In genomic region chr1:229557913-229558414, GRCh38 we compare ENCODE assay signal across 8 cellular contexts. TPM values are rescaled to one million over a fixed set of nuclear protein-coding genes. Genes with fewer than 3 reads are reported as not detected.
A peak's percentile ranks its signal among the peaks of the same experiment; 100 is the strongest.
DNase-seq lines count a peak whose midpoint lies in the region; ATAC-seq, FAIRE-seq and TF ChIP-seq lines count a peak whose summit lies in the region.

No MANE protein-coding gene starts in this region.

- ATAC-seq in CD4-positive, CD25-positive, alpha-beta regulatory T cell (ENCODE audit: low read depth in 2 of 2), result peak; percentile 4 to 5
- ATAC-seq in GM19324 (IDR thresholded peaks at IDR 0.05; ENCODE audit: low FRiP score, unreplicated experiment) (peak; percentile 39), HG03354 (IDR thresholded peaks at IDR 0.05; ENCODE audit: poor library complexity, severe bottlenecking, unreplicated experiment) (peak; percentile 34), GM12878 (peak; percentile 27), gastrocnemius medialis (peak; percentile 55 to 59)

- CTCF ChIA-PET in GM12878 (lab: Yijun Ruan, JAX), result interaction anchor here (0.8 to 2.6 kb wide), 15 partner anchors 9 to 103 kb away, joined by 3 to 22 read pairs (median 4); partner anchors contain the start of genes NUP133, TAF5L and URB2

- H3K9ac ChIP-seq in GM12878 (ENCODE audit: control insufficient read depth, insufficient read depth, low read length) (peak overlapping the region; percentile 70), iPS-15b (ENCODE audit: low read depth, low read length) (no peak overlapping the region)

- H2AFZ ChIP-seq in GM12878 (ENCODE audit: control insufficient read depth, low read depth, low read length), result peak overlapping the region; percentile 18

- no peaks in the 10 kb centered on the region for H3K36me3 Mint-ChIP-seq in CD4-positive, CD25-positive, alpha-beta regulatory T cell

- H3K27ac ChIP-seq in CD4-positive, CD25-positive, alpha-beta regulatory T cell (ENCODE audit: insufficient read depth, low read length, poor library complexity, severe bottlenecking), result peak overlapping the region; percentile 61
- H3K27ac ChIP-seq in GM12878 (ENCODE audit: control insufficient read depth, insufficient read depth) (peak overlapping the region; percentile 60), gastrocnemius medialis (peak overlapping the region; percentile 85 to 95 (median 90))

- no peaks in the 10 kb centered on the region for H3K36me3 ChIP-seq in CD4-positive, CD25-positive, alpha-beta regulatory T cell (ENCODE audit: control insufficient read depth, insufficient read depth, low read length)
- H3K36me3 ChIP-seq in GM12878 (ENCODE audit: control insufficient read depth in 2 of 2, insufficient read depth in 2 of 2, low read length in 1 of 2) (no peaks in the 10 kb centered on the region), iPS-15b (ENCODE audit: control insufficient read depth, insufficient read depth, low read length) (no peaks in the 10 kb centered on the region), gastrocnemius medialis (no peaks in the 10 kb centered on the region)

- H3K4me1 ChIP-seq in CD4-positive, CD25-positive, alpha-beta regulatory T cell (ENCODE audit: control insufficient read depth, insufficient read depth, low read length, poor library complexity, severe bottlenecking), result peaks cover 35% of the 10 kb centered on the region
- H3K4me1 ChIP-seq in GM12878 (ENCODE audit: control insufficient read depth, insufficient read depth, low read length) (no peaks in the 10 kb centered on the region; the same call in 1 of the 2 replicates), iPS-15b (ENCODE audit: control insufficient read depth, insufficient read depth, low read length) (no peaks in the 10 kb centered on the region), gastrocnemius medialis (peaks cover 31 to 43% of the 10 kb centered on the region in 2 donors)

- no peak for TF ChIP-seq POLR2A in GM12878 (IDR thresholded peaks at IDR 0.05; ENCODE audit: low read depth, low read length)
- no peak for TF ChIP-seq POLR2A in gastrocnemius medialis (IDR thresholded peaks at IDR 0.05)

- WGBS in GM12878 (ENCODE audit: insufficient coverage, insufficient replicate concordance, low lambda C conversion rate, missing lambda C conversion rate), result 1% methylated on average over 48 of the region's 59 CpGs

- peaks cover 8 to 51% (median 31%) of the 10 kb centered on the region in 4 donors for H3K4me1 Mint-ChIP-seq in CD4-positive, CD25-positive, alpha-beta regulatory T cell

- RAD21 ChIA-PET in GM12878 (lab: Charles Lee; ENCODE audit: unreplicated experiment), result interaction anchor here (0.7 to 2.9 kb wide), 8 partner anchors 21 to 117 kb away, joined by 3 to 25 read pairs (median 4); partner anchors contain the start of gene NUP133

- intact Hi-C loops in GM12878 (cut with micrococcal nuclease; ENCODE audit: unreplicated experiment), result loop anchor here (10.0 kb wide), 1 partner anchor 517 kb away; no protein-coding TSS in a partner anchor
- intact Hi-C loops in gastrocnemius medialis (cut with DNase I; ENCODE audit: low total_unique reads), result loop anchor here (1.0 to 10.0 kb wide), 5 partner anchors 39 to 744 kb away; partner anchors contain the start of genes GALNT2 and NUP133

- no peak for FAIRE-seq in GM12878 (lab: Jason Lieb, UNC)

- H3K9me3 Mint-ChIP-seq in CD4-positive, CD25-positive, alpha-beta regulatory T cell, result no peaks in the 10 kb centered on the region

- peak overlapping the region; percentile 90 for H3K4me3 ChIP-seq in CD4-positive, CD25-positive, alpha-beta regulatory T cell (ENCODE audit: low read depth, low read length)
- H3K4me3 ChIP-seq in GM12878 (peak overlapping the region; percentile 66), iPS-15b (ENCODE audit: low read depth, low read length) (peak overlapping the region; percentile 62), gastrocnemius medialis (peak overlapping the region; percentile 76 to 95 (median 86))

- H3K27me3 ChIP-seq in CD4-positive, CD25-positive, alpha-beta regulatory T cell (ENCODE audit: control insufficient read depth, insufficient read depth, low read length), result no peaks in the 10 kb centered on the region
- no peaks in the 10 kb centered on the region for H3K27me3 ChIP-seq in GM12878 (replicated peaks in 1 of 2; ENCODE audit: control insufficient read depth in 2 of 2, insufficient read depth in 2 of 2, low read length in 1 of 2)
- H3K27me3 ChIP-seq in iPS-15b (ENCODE audit: control insufficient read depth, insufficient read depth, low read length), result no peaks in the 10 kb centered on the region
- H3K27me3 ChIP-seq in gastrocnemius medialis, result no peaks in the 10 kb centered on the region

- DNase-seq in CD4-positive, CD25-positive, alpha-beta regulatory T cell, result peak; percentile 24 to 56 (median 35)
- peak in 3 of 5 donors; percentile 15 to 47 (median 16) for DNase-seq in T-helper 1 cell
- no peak for DNase-seq in GM12878 (ENCODE audit: low read depth, low spot score)
- DNase-seq in gastrocnemius medialis, result peak; percentile 19 to 28
- no peak for DNase-seq in NCI-H526 treated with DMSO at 0.1 percent for 48 hours (lab: John Stamatoyannopoulos, UW)

- no TSS peak for BruUV-seq in GM12878 (replicated peaks; lab: Mats Ljungman, UMichigan)

- H4K20me1 ChIP-seq in GM12878 (ENCODE audit: control insufficient read depth, insufficient read depth), result no peaks in the 10 kb centered on the region

- in situ Hi-C loops in GM12878 (cut with MboI) (no loop called here), gastrocnemius medialis (cut with MboI; ENCODE audit: low sequenced_read_pairs in 4 of 4) (no loop called here)

- POLR2A ChIA-PET in GM12878 (lab: Charles Lee), result interaction anchor here (1.0 to 3.2 kb wide), 5 partner anchors 49 to 108 kb away, joined by 3 to 33 read pairs (median 4); partner anchors contain the start of genes TAF5L and URB2

- SMC1A ChIA-PET in GM12878 (lab: Charles Lee; ENCODE audit: uncharacterized antibody, unreplicated experiment), result interaction anchor here (1.1 to 3.0 kb wide), 5 partner anchors 10 to 71 kb away, joined by 5 to 25 read pairs (median 5); partner anchors contain the start of gene NUP133

- H3K4me3 Mint-ChIP-seq in CD4-positive, CD25-positive, alpha-beta regulatory T cell, result peak overlapping the region; percentile 90 to 99 (median 92)

- no peaks in the 10 kb centered on the region for H3K9me3 ChIP-seq in CD4-positive, CD25-positive, alpha-beta regulatory T cell (ENCODE audit: control insufficient read depth in 2 of 2, low read length in 2 of 2)
- no peaks in the 10 kb centered on the region for H3K9me3 ChIP-seq in GM12878 (replicated peaks; ENCODE audit: control insufficient read depth, insufficient read depth, low read length)
- no peaks in the 10 kb centered on the region for H3K9me3 ChIP-seq in iPS-15b (ENCODE audit: control insufficient read depth, insufficient read depth, low read length)
- no peaks in the 10 kb centered on the region for H3K9me3 ChIP-seq in gastrocnemius medialis

- H3K4me2 ChIP-seq in GM12878 (ENCODE audit: control insufficient read depth, insufficient read depth), result peak overlapping the region; percentile 76

- H3K79me2 ChIP-seq in GM12878 (ENCODE audit: control insufficient read depth, insufficient read depth, low read length), result peaks cover 34% of the 10 kb centered on the region

- H3K27ac Mint-ChIP-seq in CD4-positive, CD25-positive, alpha-beta regulatory T cell, result peak overlapping the region; percentile 46 to 94 (median 94)

- TF ChIP-seq RAD21 in GM12878 (IDR thresholded peaks at IDR 0.05; ENCODE audit: insufficient read depth, low read depth, low read length), result no peak

- no peaks in the 10 kb centered on the region for H3K27me3 Mint-ChIP-seq in CD4-positive, CD25-positive, alpha-beta regulatory T cell

- no peak for TF ChIP-seq EP300 in GM12878 (IDR thresholded peaks at IDR 0.05; ENCODE audit: borderline replicate concordance in 1 of 2, control insufficient read depth in 1 of 2, low read depth in 2 of 2, low read length in 2 of 2)

- peak in 1 of 3 experiments; percentile 45; a peak in 2 of 6 replicates for TF ChIP-seq CTCF in GM12878 (IDR thresholded peaks at IDR 0.05 in 2 of 3, conservative IDR thresholded peaks at IDR 0.05 in 1 of 3; ENCODE audit: control insufficient read depth in 2 of 3, extremely low read depth in 1 of 3, insufficient read depth in 1 of 3, low read depth in 3 of 3, low read length in 3 of 3)
- peak in 2 of 5 experiments; percentile 13 to 40 for TF ChIP-seq CTCF in gastrocnemius medialis (IDR thresholded peaks at IDR 0.05 in 4 of 5, conservative IDR thresholded peaks at IDR 0.05 in 1 of 5)

RNA-seq across cellular contexts. Expression of gene ABCB10, which starts 0.5 kb away (rescaled TPM):
- 17.1 TPM for total RNA-seq in CD4-positive, CD25-positive, alpha-beta regulatory T cell
- polyA plus RNA-seq in CD4-positive, CD25-positive, alpha-beta regulatory T cell, result 10 to 100 TPM; 10.5 to 20.0 (median 16.2) TPM
- 10.3 and 10.5 TPM in 2 replicates for total RNA-seq in GM12878 (2013; cell fraction: nucleolus; rRNA removed)
- total RNA-seq in GM12878 (2014; rRNA removed) (27.6 and 31.8 TPM in 2 replicates), GM12878 (2014; rRNA removed; fragmentation: Illumina TruSeq; extraction: Trizol) (25.4 and 26.1 TPM in 2 replicates), GM12878 (2021) (30.5 and 33.1 TPM in 2 replicates), gastrocnemius medialis (10 to 100 TPM; 14.5 to 29.9 (median 19.3) TPM)
- polyA plus RNA-seq in GM12878 (2011; ENCODE audit: low read depth), result 7.7 TPM
- polyA plus RNA-seq in GM12878 (2011; rRNA removed) (16.7 and 23.0 TPM in 2 replicates), GM12878 (2014; fragmentation: Illumina TruSeq; extraction: Trizol) (21.8 and 27.5 TPM in 2 replicates), GM12878 (2014; fragmentation: Nextera tagmentation; extraction: Ambion mirVana) (10 to 100 TPM; 11.7 to 11.8 TPM), GM12878 (2014; rRNA removed) (16.1 and 16.7 TPM in 2 replicates), GM12878 (2016; fragmentation: Nextera tagmentation; extraction: Ambion mirVana) (10 to 100 TPM in 1 of 2 experiments, 1 to 10 TPM in 1; 8.0 to 16.6 TPM)
- polyA plus RNA-seq in GM12878 (2011; cell fraction: cytosol; rRNA removed), result 10.4 TPM in 2 replicates
- 19.6 and 29.7 TPM in 2 replicates for polyA plus RNA-seq in GM12878 (2011; cell fraction: nucleus; rRNA removed)
- polyA plus RNA-seq in GM12878 (2012), result 11.2 and 13.2 TPM in 2 replicates
- 16.8 and 19.0 TPM in 2 replicates for polyA minus RNA-seq in GM12878 (2011; rRNA and poly(A)+ RNA removed)
- 11.4 and 11.9 TPM in 2 replicates for polyA minus RNA-seq in GM12878 (2011; cell fraction: cytosol; rRNA and poly(A)+ RNA removed)
- polyA minus RNA-seq in GM12878 (2011; cell fraction: nucleus; rRNA and poly(A)+ RNA removed), result 9.3 TPM in 2 replicates

RNA-seq across cellular contexts. Expression of gene NUP133, which starts 49.8 kb away (rescaled TPM):
- 33.1 TPM for total RNA-seq in CD4-positive, CD25-positive, alpha-beta regulatory T cell
- 10 to 100 TPM; 12.2 to 20.9 (median 15.5) TPM for polyA plus RNA-seq in CD4-positive, CD25-positive, alpha-beta regulatory T cell
- 56.9 and 60.2 TPM in 2 replicates for total RNA-seq in GM12878 (2013; cell fraction: nucleolus; rRNA removed)
- total RNA-seq in GM12878 (2014; rRNA removed), result 32.1 and 33.4 TPM in 2 replicates
- 33.1 and 36.4 TPM in 2 replicates for total RNA-seq in GM12878 (2014; rRNA removed; fragmentation: Illumina TruSeq; extraction: Trizol)
- 45.4 and 46.0 TPM in 2 replicates for total RNA-seq in GM12878 (2021)
- polyA plus RNA-seq in GM12878 (2011; ENCODE audit: low read depth), result 8.3 TPM
- polyA plus RNA-seq in GM12878 (2011; rRNA removed), result 24.2 and 26.9 TPM in 2 replicates
- polyA plus RNA-seq in GM12878 (2011; cell fraction: cytosol; rRNA removed), result 12.1 and 15.0 TPM in 2 replicates
- polyA plus RNA-seq in GM12878 (2011; cell fraction: nucleus; rRNA removed), result 28.2 and 37.9 TPM in 2 replicates
- 12.0 and 16.2 TPM in 2 replicates for polyA plus RNA-seq in GM12878 (2012)
- 24.1 and 35.4 TPM in 2 replicates for polyA plus RNA-seq in GM12878 (2014; fragmentation: Illumina TruSeq; extraction: Trizol)
- 10 to 100 TPM; 10.9 to 24.3 TPM for polyA plus RNA-seq in GM12878 (2014; fragmentation: Nextera tagmentation; extraction: Ambion mirVana)
- polyA plus RNA-seq in GM12878 (2014; rRNA removed), result 26.7 and 31.6 TPM in 2 replicates
- 10 to 100 TPM; 26.9 to 34.5 TPM for polyA plus RNA-seq in GM12878 (2016; fragmentation: Nextera tagmentation; extraction: Ambion mirVana)
- polyA minus RNA-seq in GM12878 (2011; rRNA and poly(A)+ RNA removed), result 29.1 and 41.2 TPM in 2 replicates
- 13.3 and 15.5 TPM in 2 replicates for polyA minus RNA-seq in GM12878 (2011; cell fraction: cytosol; rRNA and poly(A)+ RNA removed)
- 19.6 and 22.8 TPM in 2 replicates for polyA minus RNA-seq in GM12878 (2011; cell fraction: nucleus; rRNA and poly(A)+ RNA removed)
- 10 to 100 TPM; 18.4 to 30.8 (median 23.7) TPM for total RNA-seq in gastrocnemius medialis

Comparison
In these comparisons a context has a peak if more than half of its experiments do, and no peak if none do; other contexts are left out.
1. ATAC-seq: peak in every context shown above with its lines; median percentile 57 in gastrocnemius medialis; 39 in GM19324; 34 in HG03354; 27 in GM12878; 4 in CD4-positive, CD25-positive, alpha-beta regulatory T cell.
2. DNase-seq: peak in CD4-positive, CD25-positive, alpha-beta regulatory T cell (3 of 3), T-helper 1 cell (3 of 5) and gastrocnemius medialis (2 of 2); none in GM12878 (single experiment) and NCI-H526 treated with DMSO at 0.1 percent for 48 hours (single experiment).
3. Peak in every context shown above with its lines, with median percentiles within 50 percentile points of each other: H3K27ac ChIP-seq and H3K4me3 ChIP-seq.